2 cellular contexts compared by ENCODE assay signal in the genomic region with DNA sequence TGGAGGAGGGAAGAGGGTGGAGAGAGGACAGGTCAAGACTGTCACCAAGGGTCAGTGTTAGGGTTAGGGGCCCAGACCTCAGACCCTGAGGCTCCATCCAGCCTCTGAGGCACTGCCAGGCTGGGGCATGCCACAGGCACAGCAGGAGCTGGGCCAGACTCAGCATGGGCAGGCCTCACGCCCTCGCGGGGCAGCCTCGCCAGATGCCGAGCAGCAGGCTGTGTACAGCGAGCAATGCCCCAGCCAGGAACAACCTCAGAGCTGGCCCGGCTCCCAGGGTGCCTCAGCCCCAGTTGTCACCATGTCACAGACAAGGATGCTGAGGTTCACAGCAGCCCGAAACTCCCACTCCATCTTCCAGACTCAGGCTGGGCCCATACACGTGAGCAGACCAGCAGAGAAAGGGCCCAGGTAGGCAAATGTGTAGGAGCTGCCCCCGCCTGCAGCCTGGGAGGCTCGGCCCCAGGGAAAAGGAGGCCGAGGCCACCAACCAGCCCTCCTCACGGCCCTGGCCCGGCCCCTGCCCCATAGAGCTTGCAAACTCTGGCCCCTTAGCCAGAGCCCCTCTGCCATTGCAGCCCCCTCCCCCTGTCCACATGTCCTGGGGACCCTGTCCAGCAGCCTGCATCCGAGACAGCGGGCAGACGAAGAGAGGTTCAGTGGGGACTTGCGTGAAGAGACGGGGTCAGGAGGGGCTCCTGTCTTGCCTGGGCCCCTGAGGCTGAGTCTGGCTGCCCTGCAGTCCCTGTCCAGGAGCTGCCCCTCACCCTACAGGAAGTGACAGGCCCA.
TF ChIP-seq lines count a peak whose summit lies in the region.

No MANE protein-coding gene starts in this region.

TF ChIP-seq in IMR-90, 13 proteins besides CTCF, POLR2A, EP300 and RAD21:
- TF ChIP-seq BHLHE40 (IDR thresholded peaks at IDR 0.05; ENCODE audit: low read depth, low read length) (no peak), CHD1 (IDR thresholded peaks at IDR 0.05; ENCODE audit: low read depth, low read length) (no peak), MAZ (IDR thresholded peaks at IDR 0.05; ENCODE audit: borderline replicate concordance, low read depth, low read length) (no peak), NFE2L2 (IDR thresholded peaks at IDR 0.05; ENCODE audit: low read depth, low read length) (no peak), CEBPB (IDR thresholded peaks at IDR 0.05; ENCODE audit: low read depth, low read length) (no peak)
TF ChIP-seq in IMR-90: peak in this region for 0.

TF ChIP-seq in HepG2, 621 proteins besides CTCF, POLR2A, EP300 and RAD21:
- TF ChIP-seq, protein P1, sequence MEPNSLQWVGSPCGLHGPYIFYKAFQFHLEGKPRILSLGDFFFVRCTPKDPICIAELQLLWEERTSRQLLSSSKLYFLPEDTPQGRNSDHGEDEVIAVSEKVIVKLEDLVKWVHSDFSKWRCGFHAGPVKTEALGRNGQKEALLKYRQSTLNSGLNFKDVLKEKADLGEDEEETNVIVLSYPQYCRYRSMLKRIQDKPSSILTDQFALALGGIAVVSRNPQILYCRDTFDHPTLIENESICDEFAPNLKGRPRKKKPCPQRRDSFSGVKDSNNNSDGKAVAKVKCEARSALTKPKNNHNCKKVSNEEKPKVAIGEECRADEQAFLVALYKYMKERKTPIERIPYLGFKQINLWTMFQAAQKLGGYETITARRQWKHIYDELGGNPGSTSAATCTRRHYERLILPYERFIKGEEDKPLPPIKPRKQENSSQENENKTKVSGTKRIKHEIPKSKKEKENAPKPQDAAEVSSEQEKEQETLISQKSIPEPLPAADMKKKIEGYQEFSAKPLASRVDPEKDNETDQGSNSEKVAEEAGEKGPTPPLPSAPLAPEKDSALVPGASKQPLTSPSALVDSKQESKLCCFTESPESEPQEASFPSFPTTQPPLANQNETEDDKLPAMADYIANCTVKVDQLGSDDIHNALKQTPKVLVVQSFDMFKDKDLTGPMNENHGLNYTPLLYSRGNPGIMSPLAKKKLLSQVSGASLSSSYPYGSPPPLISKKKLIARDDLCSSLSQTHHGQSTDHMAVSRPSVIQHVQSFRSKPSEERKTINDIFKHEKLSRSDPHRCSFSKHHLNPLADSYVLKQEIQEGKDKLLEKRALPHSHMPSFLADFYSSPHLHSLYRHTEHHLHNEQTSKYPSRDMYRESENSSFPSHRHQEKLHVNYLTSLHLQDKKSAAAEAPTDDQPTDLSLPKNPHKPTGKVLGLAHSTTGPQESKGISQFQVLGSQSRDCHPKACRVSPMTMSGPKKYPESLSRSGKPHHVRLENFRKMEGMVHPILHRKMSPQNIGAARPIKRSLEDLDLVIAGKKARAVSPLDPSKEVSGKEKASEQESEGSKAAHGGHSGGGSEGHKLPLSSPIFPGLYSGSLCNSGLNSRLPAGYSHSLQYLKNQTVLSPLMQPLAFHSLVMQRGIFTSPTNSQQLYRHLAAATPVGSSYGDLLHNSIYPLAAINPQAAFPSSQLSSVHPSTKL (CRISPR knock-in tag; IDR thresholded peaks at IDR 0.05): no peak
- TF ChIP-seq, protein P2, sequence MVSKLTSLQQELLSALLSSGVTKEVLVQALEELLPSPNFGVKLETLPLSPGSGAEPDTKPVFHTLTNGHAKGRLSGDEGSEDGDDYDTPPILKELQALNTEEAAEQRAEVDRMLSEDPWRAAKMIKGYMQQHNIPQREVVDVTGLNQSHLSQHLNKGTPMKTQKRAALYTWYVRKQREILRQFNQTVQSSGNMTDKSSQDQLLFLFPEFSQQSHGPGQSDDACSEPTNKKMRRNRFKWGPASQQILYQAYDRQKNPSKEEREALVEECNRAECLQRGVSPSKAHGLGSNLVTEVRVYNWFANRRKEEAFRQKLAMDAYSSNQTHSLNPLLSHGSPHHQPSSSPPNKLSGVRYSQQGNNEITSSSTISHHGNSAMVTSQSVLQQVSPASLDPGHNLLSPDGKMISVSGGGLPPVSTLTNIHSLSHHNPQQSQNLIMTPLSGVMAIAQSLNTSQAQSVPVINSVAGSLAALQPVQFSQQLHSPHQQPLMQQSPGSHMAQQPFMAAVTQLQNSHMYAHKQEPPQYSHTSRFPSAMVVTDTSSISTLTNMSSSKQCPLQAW (CRISPR knock-in tag; IDR thresholded peaks at IDR 0.05): no peak
- TF ChIP-seq NFE2L1 (CRISPR knock-in tag; IDR thresholded peaks at IDR 0.05; ENCODE audit: borderline replicate concordance) (no peak), ZNF781 (CRISPR knock-in tag; IDR thresholded peaks at IDR 0.05; ENCODE audit: borderline replicate concordance, not compliant biosample characterization) (no peak), ZNF205 (CRISPR knock-in tag; IDR thresholded peaks at IDR 0.05) (no peak), ZNF747 (CRISPR knock-in tag; IDR thresholded peaks at IDR 0.05; ENCODE audit: borderline replicate concordance) (no peak), ZNF44 (CRISPR knock-in tag; IDR thresholded peaks at IDR 0.05) (no peak), ZFP90 (CRISPR knock-in tag; IDR thresholded peaks at IDR 0.05; ENCODE audit: borderline replicate concordance) (no peak), RARG (CRISPR knock-in tag; IDR thresholded peaks at IDR 0.05; ENCODE audit: low read depth) (no peak), ZNF343 (CRISPR knock-in tag; IDR thresholded peaks at IDR 0.05) (no peak)
